21 cellular contexts compared by ENCODE assay signal in the genomic region with DNA sequence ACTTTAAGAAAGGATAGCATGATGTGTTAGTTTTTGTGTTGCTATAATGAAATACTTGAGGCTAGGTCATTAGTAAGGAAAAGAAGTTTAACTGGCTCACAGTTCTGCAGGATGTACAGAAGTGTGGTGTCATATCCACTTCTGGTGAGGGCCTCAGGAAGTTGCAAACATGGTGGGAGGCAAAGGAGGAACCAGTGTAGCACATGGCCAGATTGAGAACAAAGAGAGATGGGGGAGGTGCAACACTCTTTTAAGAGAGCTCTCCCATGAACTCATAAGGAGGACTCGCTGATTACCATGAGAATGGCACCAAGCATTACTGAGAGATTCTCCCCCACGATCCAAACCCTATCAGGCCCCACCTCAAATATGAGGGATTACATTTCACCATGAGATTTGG.
"Had no signal": no experiment of that assay in that cellular context is flagged by ENCODE, and none has a peak within 500 bp of the region (broad histone marks: within the 10 kb centered on the region; RNA-seq: fewer than 3 reads in every experiment).

No MANE protein-coding gene starts in this region.

- ATAC-seq: activated CD4-positive, alpha-beta T cell treated with anti-CD3 and anti-CD28 coated beads for 36 hours; activated naive CD4-positive, alpha-beta T cell treated with anti-CD3 and anti-CD28 coated beads, Interleukin-2, amount 50 U/mL, for 72 hours; left lung had no signal

- H3K36me3 ChIP-seq: adrenal gland, breast epithelium, left lung, prostate gland, right atrium auricular region, tibial artery, WERI-Rb-1 had no signal

- DNase-seq: activated CD4-positive, alpha-beta T cell treated with anti-CD3 and anti-CD28 coated beads for 36 hours; activated CD4-positive, alpha-beta T cell treated with anti-CD3 and anti-CD28 coated beads, Interleukin-2, amount 50 U/mL, for 48 hours; activated gamma-delta T cell treated with Interleukin-2 at 50 U/mL for 16 hours; activated T-cell treated with anti-CD3 and anti-CD28 coated beads for 4 hours; adrenal gland; cerebellar nuclear complex; cortex of kidney; erythroblast; hypothalamus; left lung; nephron progenitor cell; stimulated activated CD4-positive, alpha-beta T cell treated with anti-CD3 and anti-CD28 coated beads, Interleukin-2, amount 100 ng/mL, for 24 hours; stimulated activated naive CD4-positive, alpha-beta T cell treated with Interleukin-2 at 50 U/mL for 16 hours; substantia nigra; tibial artery; WERI-Rb-1 had no signal

- H3K4me1 Mint-ChIP-seq: activated CD4-positive, alpha-beta T cell treated with anti-CD3 and anti-CD28 coated beads for 36 hours; nephron progenitor cell had no signal

- H3K4me3 Mint-ChIP-seq: activated CD4-positive, alpha-beta T cell treated with anti-CD3 and anti-CD28 coated beads for 36 hours; activated T-helper 1 cell treated with anti-CD3 and anti-CD28 coated beads, Interleukin-12 subunit alpha, Interleukin-12 subunit beta, Interleukin-2, Interleukin-4 antibody, amounts not matched to agents 30 ng/mL and 10 ng/mL and 1 ng/mL, durations not matched to agents 14 hours and 24 hours and 36 hours; nephron progenitor cell had no signal

- H3K27ac ChIP-seq: adrenal gland, breast epithelium, left lung, prostate gland, right atrium auricular region, tibial artery, WERI-Rb-1 had no signal

- H3K9me3 ChIP-seq: adrenal gland, prostate gland had no signal

- H3K27me3 ChIP-seq: adrenal gland, breast epithelium, left lung, right atrium auricular region, tibial artery had no signal

- H3K27ac Mint-ChIP-seq: activated CD4-positive, alpha-beta T cell treated with anti-CD3 and anti-CD28 coated beads for 36 hours; activated naive CD4-positive, alpha-beta T cell treated with anti-CD3 and anti-CD28 coated beads, Interleukin-2, amount 50 U/mL, for 72 hours; activated T-helper 1 cell treated with anti-CD3 and anti-CD28 coated beads, Interleukin-12 subunit alpha, Interleukin-12 subunit beta, Interleukin-2, Interleukin-4 antibody, amounts not matched to agents 30 ng/mL and 10 ng/mL and 1 ng/mL, durations not matched to agents 14 hours and 24 hours and 36 hours; nephron progenitor cell had no signal

- H3K4me3 ChIP-seq: adrenal gland, breast epithelium, left lung, prostate gland, right atrium auricular region, tibial artery had no signal

- H3K4me1 ChIP-seq: adrenal gland, breast epithelium, left lung, prostate gland, right atrium auricular region, tibial artery had no signal

- H3K27me3 Mint-ChIP-seq: activated CD4-positive, alpha-beta T cell treated with anti-CD3 and anti-CD28 coated beads for 36 hours had no signal
